In the genomic region with DNA sequence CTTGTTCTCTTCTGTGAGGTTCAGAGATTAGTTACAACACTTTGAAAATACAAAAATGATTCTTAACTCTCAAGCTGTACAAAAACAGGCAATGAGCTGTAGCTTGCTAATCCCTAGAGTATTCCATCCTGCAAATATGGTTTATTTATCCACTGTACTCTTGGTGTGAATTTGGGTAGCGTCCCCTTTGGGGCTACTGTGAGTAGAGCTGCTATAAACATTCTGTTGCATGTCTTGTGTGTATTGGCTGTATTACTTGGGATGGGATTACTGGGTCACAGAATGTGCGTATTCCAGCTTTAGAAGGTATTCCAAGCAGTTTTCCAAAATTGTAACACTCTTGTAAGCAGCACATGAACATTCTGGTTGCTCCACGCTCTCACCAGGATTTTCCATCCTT, we compare ENCODE assay signal across 23 cellular contexts. TPM values are rescaled to one million over a fixed set of nuclear protein-coding genes. Genes with fewer than 3 reads are reported as not detected.
DNase-seq lines count a peak whose midpoint lies in the region; ATAC-seq and TF ChIP-seq lines count a peak whose summit lies in the region.
"Had no signal": no experiment of that assay in that cellular context is flagged by ENCODE, and none has a peak within 500 bp of the region (broad histone marks: within the 10 kb centered on the region; RNA-seq: fewer than 3 reads in every experiment).

No MANE protein-coding gene starts in this region.

- peak; percentile 14 for ATAC-seq in left ventricle myocardium superior
- ATAC-seq in right cardiac atrium = no peak
- peak; percentile 42 for ATAC-seq in sciatic nerve
- no peak for ATAC-seq in activated CD8-positive, alpha-beta T cell treated with anti-CD3 and anti-CD28 coated beads, Interleukin-2, amount 10 ng/mL, durations not matched to agents 7 days and 5 days
- ATAC-seq: A549; CD8-positive, alpha-beta T cell; GM12878 had no signal

- no peak for DNase-seq in left ventricle myocardium superior
- no peak for DNase-seq in right cardiac atrium
- peak; percentile 7 for DNase-seq in esophagus muscularis mucosa (ENCODE audit: extremely low spot score)
- no peak for DNase-seq in sciatic nerve (ENCODE audit: low spot score)
- no peak for DNase-seq in activated CD8-positive, alpha-beta T cell treated with anti-CD3 and anti-CD28 coated beads, Interleukin-2, amount 10 ng/mL, durations not matched to agents 7 days and 5 days
- DNase-seq in medulla oblongata (ENCODE audit: extremely low spot score) = no peak
- DNase-seq: 8988T; ACHN; AML-193; BE2C; Caco-2; CD4-positive, CD25-positive, alpha-beta regulatory T cell; CD8-positive, alpha-beta T cell; DMS 273 treated with DMSO at 0.1 percent for 48 hours; DMS79; EL; GDM1; GM23248; H7; HCEC 1CT had no signal

- H3K4me3 Mint-ChIP-seq in activated CD8-positive, alpha-beta T cell treated with anti-CD3 and anti-CD28 coated beads, Interleukin-2, amount 10 ng/mL, durations not matched to agents 7 days and 5 days = no peak overlapping the region
- H3K4me3 Mint-ChIP-seq: CD4-positive, CD25-positive, alpha-beta regulatory T cell; CD8-positive, alpha-beta T cell had no signal

- no peak for TF ChIP-seq POLR2A in esophagus muscularis mucosa (IDR thresholded peaks at IDR 0.05; ENCODE audit: low read depth)

- WGBS in right cardiac atrium = 83% methylated on average over 3 of the region's 3 CpGs
- 64% methylated on average over 3 of the region's 3 CpGs for WGBS in esophagus muscularis mucosa

- H3K4me1 Mint-ChIP-seq in activated CD8-positive, alpha-beta T cell treated with anti-CD3 and anti-CD28 coated beads, Interleukin-2, amount 10 ng/mL, durations not matched to agents 7 days and 5 days (ENCODE audit: low read depth) = peaks cover 5% of the 10 kb centered on the region

- peaks cover 2% of the 10 kb centered on the region for H3K36me3 Mint-ChIP-seq in activated CD8-positive, alpha-beta T cell treated with anti-CD3 and anti-CD28 coated beads, Interleukin-2, amount 10 ng/mL, durations not matched to agents 7 days and 5 days (ENCODE audit: low read depth)
- H3K36me3 Mint-ChIP-seq: CD4-positive, CD25-positive, alpha-beta regulatory T cell; CD8-positive, alpha-beta T cell had no signal

- CTCF ChIA-PET in activated CD8-positive, alpha-beta T cell treated with anti-CD3 and anti-CD28 coated beads, Interleukin-2, amount 10 ng/mL, durations not matched to agents 7 days and 5 days (lab: Charles Lee) = no interaction called here

- no peak overlapping the region for H3K27ac Mint-ChIP-seq in activated CD8-positive, alpha-beta T cell treated with anti-CD3 and anti-CD28 coated beads, Interleukin-2, amount 10 ng/mL, durations not matched to agents 7 days and 5 days
- H3K27ac Mint-ChIP-seq: CD4-positive, CD25-positive, alpha-beta regulatory T cell; CD8-positive, alpha-beta T cell had no signal

- no peaks in the 10 kb centered on the region for H3K9me3 ChIP-seq in right cardiac atrium (ENCODE audit: control insufficient read depth, low read length)
- no peaks in the 10 kb centered on the region for H3K9me3 ChIP-seq in esophagus muscularis mucosa
- H3K9me3 ChIP-seq: A549, BE2C, Caco-2 had no signal

- no peaks in the 10 kb centered on the region for H3K27me3 ChIP-seq in right cardiac atrium (ENCODE audit: control insufficient read depth, insufficient read depth)
- H3K27me3 ChIP-seq in esophagus muscularis mucosa = no peaks in the 10 kb centered on the region
- H3K27me3 ChIP-seq: BE2C had no signal

- intact Hi-C loops in left ventricle myocardium superior (cut with micrococcal nuclease) = no loop called here
- intact Hi-C loops in right cardiac atrium (cut with DNase I) = no loop called here
- intact Hi-C loops in esophagus muscularis mucosa (cut with DNase I) = no loop called here
- intact Hi-C loops in sciatic nerve (cut with DNase I) = no loop called here

- no peaks in the 10 kb centered on the region for H3K36me3 ChIP-seq in esophagus muscularis mucosa
- H3K36me3 ChIP-seq: BE2C had no signal

- H3K27me3 Mint-ChIP-seq in activated CD8-positive, alpha-beta T cell treated with anti-CD3 and anti-CD28 coated beads, Interleukin-2, amount 10 ng/mL, durations not matched to agents 7 days and 5 days (ENCODE audit: low read depth) = peaks cover 3% of the 10 kb centered on the region

- POLR2A ChIA-PET in activated CD8-positive, alpha-beta T cell treated with anti-CD3 and anti-CD28 coated beads, Interleukin-2, amount 10 ng/mL, durations not matched to agents 7 days and 5 days (lab: Charles Lee) = no interaction called here

- no peak for TF ChIP-seq EP300 in esophagus muscularis mucosa (IDR thresholded peaks at IDR 0.05)

- H3K27ac ChIP-seq in right cardiac atrium (ENCODE audit: low read length) = no peak overlapping the region
- H3K27ac ChIP-seq in esophagus muscularis mucosa (replicated peaks in 1 of 4) = no peak overlapping the region
- H3K27ac ChIP-seq: A549, C4-2B, GM23248 had no signal

- TF ChIP-seq CTCF in esophagus muscularis mucosa (IDR thresholded peaks at IDR 0.05) = no peak

- no peaks in the 10 kb centered on the region for H3K4me1 ChIP-seq in right cardiac atrium (ENCODE audit: control insufficient read depth, insufficient read depth, low read length)
- H3K4me1 ChIP-seq in esophagus muscularis mucosa = peaks cover 0 to 3% (median 0%) of the 10 kb centered on the region in 4 donors
- H3K4me1 ChIP-seq: A549, BE2C, Caco-2 had no signal

- H3K4me3 ChIP-seq in right cardiac atrium (ENCODE audit: low read length) (no peak overlapping the region), esophagus muscularis mucosa (no peak overlapping the region)
- H3K4me3 ChIP-seq: A549, GM12878, GM23248 had no signal

- H3K9me3 Mint-ChIP-seq in activated CD8-positive, alpha-beta T cell treated with anti-CD3 and anti-CD28 coated beads, Interleukin-2, amount 10 ng/mL, durations not matched to agents 7 days and 5 days (ENCODE audit: insufficient read depth) = no peaks in the 10 kb centered on the region
- H3K9me3 Mint-ChIP-seq: CD8-positive, alpha-beta T cell had no signal

RNA-seq across cellular contexts. Expression of gene GPR12, which starts 33.5 kb away (rescaled TPM):
- total RNA-seq in left ventricle myocardium superior (0.15 TPM), right cardiac atrium (not detected), esophagus muscularis mucosa (under 1 TPM in 3 of 4 donors, not detected in 1; 0.11 to 0.26 (median 0.17) TPM), sciatic nerve (0.53 TPM)
- polyA plus RNA-seq in right cardiac atrium = not detected
- total RNA-seq in activated CD8-positive, alpha-beta T cell treated with anti-CD3 and anti-CD28 coated beads, Interleukin-2, amount 10 ng/mL, durations not matched to agents 7 days and 5 days = not detected
- total RNA-seq: Caco-2; CD4-positive, CD25-positive, alpha-beta regulatory T cell; CD8-positive, alpha-beta T cell; GM12878; GM23248; H7 had no signal
- polyA plus RNA-seq: A549; CD4-positive, CD25-positive, alpha-beta regulatory T cell; GM12878; GM23248 had no signal

Comparison
In these comparisons a context has a peak if more than half of its experiments do, and no peak if none do; other contexts are left out.
1. ATAC-seq: peak in left ventricle myocardium superior (single experiment) and sciatic nerve (single experiment); none in right cardiac atrium (0 of 2) and activated CD8-positive, alpha-beta T cell treated with anti-CD3 and anti-CD28 coated beads, Interleukin-2, amount 10 ng/mL, durations not matched to agents 7 days and 5 days (single experiment).